25 cellular contexts compared by ENCODE assay signal in the genomic region with DNA sequence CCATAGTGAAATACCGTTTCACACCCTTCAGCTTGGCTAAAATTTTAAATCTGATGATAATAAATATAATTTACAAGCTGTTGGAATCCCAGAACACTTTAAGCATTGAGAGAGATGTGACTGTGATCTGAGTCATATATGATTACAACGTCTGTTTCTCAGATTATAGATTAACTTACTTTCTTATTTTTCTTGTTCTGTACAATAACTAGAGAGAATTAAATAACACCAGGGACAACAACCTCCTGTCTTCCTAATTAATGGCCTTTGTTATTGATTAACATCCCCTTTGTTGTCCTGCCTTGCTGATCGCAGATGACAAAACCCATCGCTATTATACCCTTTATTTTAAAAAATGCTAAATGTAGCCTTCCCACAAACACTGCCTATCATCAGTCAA.
"Had no signal": no experiment of that assay in that cellular context is flagged by ENCODE, and none has a peak within 500 bp of the region (broad histone marks: within the 10 kb centered on the region; RNA-seq: fewer than 3 reads in every experiment).

No MANE protein-coding gene starts in this region.

- H2AFZ ChIP-seq: neural progenitor cell had no signal

- H3K27me3 ChIP-seq: breast epithelium, left lung, neural progenitor cell, spleen, suprapubic skin had no signal

- H3K4me2 ChIP-seq: neural progenitor cell had no signal

- DNase-seq: activated CD4-positive, alpha-beta T cell treated with anti-CD3 and anti-CD28 coated beads, Interleukin-2, amount 50 U/mL, for 1 hour; activated CD8-positive, alpha-beta T cell treated with anti-CD3 and anti-CD28 coated beads for 36 hours; activated naive CD4-positive, alpha-beta T cell; activated T-cell treated with anti-CD3 and anti-CD28 coated beads, Interleukin-2, amount 50 U/mL, for 4 hours; dermis blood vessel endothelial cell; effector CD4-positive, alpha-beta T cell; heart left ventricle; hypothalamus; immature natural killer cell; left lung; mesendoderm; natural killer cell; occipital lobe; right cardiac atrium; spleen; stimulated activated naive CD4-positive, alpha-beta T cell; tibial artery had no signal

- FAIRE-seq: colon, TTC549 had no signal

- H3K27ac ChIP-seq: breast epithelium, heart left ventricle, left lung, neural progenitor cell, spleen, suprapubic skin, tibial artery had no signal

- H3K9ac ChIP-seq: neural progenitor cell had no signal

- H3K36me3 ChIP-seq: breast epithelium, heart left ventricle, left lung, neural progenitor cell, spleen, suprapubic skin, tibial artery had no signal

- H3K4me1 ChIP-seq: breast epithelium had no signal

- H3K9me3 ChIP-seq: suprapubic skin had no signal

- ATAC-seq: activated CD8-positive, alpha-beta T cell treated with anti-CD3 and anti-CD28 coated beads for 36 hours; activated naive CD4-positive, alpha-beta T cell treated with anti-CD3 and anti-CD28 coated beads, Interleukin-2, amount 50 U/mL, for 72 hours; activated T-cell treated with anti-CD3 and anti-CD28 coated beads, Interleukin-2, amount 50 U/mL, for 4 hours; activated T-helper 17 cell treated with anti-CD3 and anti-CD28 coated beads, Interleukin-2, amount 50 U/mL, for 72 hours; heart left ventricle; left lung; natural killer cell; right cardiac atrium had no signal

- H3K4me3 ChIP-seq: breast epithelium, heart left ventricle, left lung, lung, neural progenitor cell, spleen, suprapubic skin, tibial artery had no signal
